Comparison of ENCODE assay signal across 11 cellular contexts in genomic region chr18:456361-456821, GRCh38. TPM values are rescaled to one million over a fixed set of nuclear protein-coding genes. Genes with fewer than 3 reads are reported as not detected.
DNase-seq lines count a peak whose midpoint lies in the region; ATAC-seq and TF ChIP-seq lines count a peak whose summit lies in the region.
"Had no signal": no experiment of that assay in that cellular context is flagged by ENCODE, and none has a peak within 500 bp of the region (broad histone marks: within the 10 kb centered on the region; RNA-seq: fewer than 3 reads in every experiment).

No MANE protein-coding gene starts in this region.

- BruUV-seq in A673 (replicated peaks; lab: Mats Ljungman, UMichigan): no TSS peak

- ATAC-seq in sciatic nerve (peak; percentile 82), HG03469 (IDR thresholded peaks at IDR 0.05; ENCODE audit: unreplicated experiment) (no peak), GM19452 (IDR thresholded peaks at IDR 0.05; ENCODE audit: unreplicated experiment) (no peak)
- ATAC-seq: A549 had no signal

- H3K36me3 ChIP-seq in A673 (ENCODE audit: insufficient read depth, low read length, poor library complexity, severe bottlenecking): no peaks in the 10 kb centered on the region

- H3K9me3 ChIP-seq in A673 (ENCODE audit: low read depth, low read length, poor library complexity, severe bottlenecking): no peaks in the 10 kb centered on the region
- H3K9me3 ChIP-seq: A549 had no signal

- no peak for DNase-seq in A673 (ENCODE audit: low spot score)
- DNase-seq in caudate nucleus (lab: John Stamatoyannopoulos, UW): no peak
- peak; percentile 79 for DNase-seq in sciatic nerve (ENCODE audit: low spot score)
- DNase-seq in SKM-1 (lab: John Stamatoyannopoulos, UW; ENCODE audit: unreplicated experiment): no peak
- no peak for DNase-seq in Kasumi-1 (lab: John Stamatoyannopoulos, UW)
- DNase-seq: NCI-H1417 treated with DMSO at 0.1 percent for 48 hours had no signal

- POLR2A ChIA-PET in A673 (lab: Charles Lee; ENCODE audit: low non-redundant PET): interaction anchor here (0.6 kb wide), 1 partner anchor 23 kb away, joined by 11 read pairs; no protein-coding TSS in a partner anchor

- no peaks in the 10 kb centered on the region for H3K27me3 ChIP-seq in A673 (replicated peaks; ENCODE audit: insufficient read depth, low read depth, low read length, poor library complexity)
- no peaks in the 10 kb centered on the region for H3K27me3 ChIP-seq in layer of hippocampus (ENCODE audit: control insufficient read depth, insufficient read depth, low read length)

- TF ChIP-seq CTCF in A673 (conservative IDR thresholded peaks at IDR 0.05; ENCODE audit: low read depth, low read length): no peak

- intact Hi-C loops in A673 (cut with micrococcal nuclease; ENCODE audit: unreplicated experiment) (no loop called here), sciatic nerve (cut with DNase I) (no loop called here)

- H3K4me3 ChIP-seq in A673 (ENCODE audit: low read depth, low read length, poor library complexity, severe bottlenecking): no peak overlapping the region
- H3K4me3 ChIP-seq: A549 had no signal

- CTCF ChIA-PET in A673 (lab: Charles Lee): no interaction called here

- H3K4me1 ChIP-seq in A673 (ENCODE audit: insufficient read depth, low read length, poor library complexity, severe bottlenecking): peaks cover 29% of the 10 kb centered on the region
- H3K4me1 ChIP-seq: A549 had no signal

- H3K27ac ChIP-seq in A673 (ENCODE audit: low read depth, low read length, poor library complexity, severe bottlenecking) (peak overlapping the region; percentile 76), caudate nucleus (ENCODE audit: low read depth, low read length) (peak overlapping the region; percentile 37), layer of hippocampus (ENCODE audit: low read depth, low read length) (peak overlapping the region; percentile 21)
- H3K27ac ChIP-seq: A549 had no signal

RNA-seq across cellular contexts. Expression of gene COLEC12, which starts 44.1 kb away (rescaled TPM):
- total RNA-seq in A673 (2021) (0.86 and 1.5 TPM in 2 replicates), sciatic nerve (19.3 TPM)
- total RNA-seq: activated CD8-positive, alpha-beta memory T cell treated with anti-CD3 and anti-CD28 coated beads for 36 hours had no signal

Comparison
In these comparisons a context has a peak if more than half of its experiments do, and no peak if none do; other contexts are left out.
1. H3K27ac ChIP-seq: peak in every context shown above with its lines; median percentile 76 in A673; 37 in caudate nucleus; 21 in layer of hippocampus.